13 cellular contexts compared by ENCODE assay signal in the genomic region with DNA sequence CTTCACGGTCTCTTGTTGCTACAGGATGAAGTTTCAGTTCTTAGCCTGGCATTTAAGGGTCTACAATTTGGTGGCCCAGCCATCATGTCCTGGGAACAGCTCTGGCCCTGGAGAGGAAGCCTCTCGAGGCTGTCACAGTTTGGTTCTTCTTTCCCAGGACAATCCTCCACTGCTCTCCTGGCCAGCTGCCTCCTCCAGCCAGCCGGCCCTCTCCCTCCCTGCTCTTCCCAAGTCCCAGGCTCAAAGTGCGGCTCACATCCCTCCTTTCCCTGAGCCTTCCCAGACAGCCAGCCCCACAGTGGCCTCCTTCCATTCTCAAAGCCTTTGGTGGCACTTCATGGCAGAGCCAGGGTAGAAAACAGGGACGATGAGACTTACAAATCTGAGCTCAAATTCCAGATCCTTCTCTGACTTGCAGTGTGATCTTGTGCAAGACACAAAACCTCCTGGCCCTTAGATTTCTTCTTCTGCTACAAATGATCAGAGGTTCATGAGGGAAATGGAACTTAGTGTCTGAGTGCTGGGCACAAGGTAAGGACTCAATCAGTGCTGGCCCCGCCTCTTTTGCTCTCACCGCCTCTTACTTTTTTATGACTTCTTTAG.
DNase-seq lines count a peak whose midpoint lies in the region; ATAC-seq and TF ChIP-seq lines count a peak whose summit lies in the region.
"Had no signal": no experiment of that assay in that cellular context is flagged by ENCODE, and none has a peak within 500 bp of the region (broad histone marks: within the 10 kb centered on the region; RNA-seq: fewer than 3 reads in every experiment).

No MANE protein-coding gene starts in this region.

- ATAC-seq in naive thymus-derived CD4-positive, alpha-beta T cell = no peak
- ATAC-seq in HG02870 (IDR thresholded peaks at IDR 0.05; ENCODE audit: unreplicated experiment) (no peak), GM19395 (IDR thresholded peaks at IDR 0.05; ENCODE audit: unreplicated experiment) (no peak)
- ATAC-seq: GM12878 had no signal

- H3K27ac Mint-ChIP-seq in naive thymus-derived CD4-positive, alpha-beta T cell = no peak overlapping the region
- H3K27ac Mint-ChIP-seq: activated CD4-positive, alpha-beta T cell treated with anti-CD3 and anti-CD28 coated beads for 36 hours; activated naive CD4-positive, alpha-beta T cell treated with anti-CD3 and anti-CD28 coated beads, Interleukin-2, amount 10 ng/mL, durations not matched to agents 7 days and 5 days had no signal

- H3K4me3 ChIP-seq in brain microvascular endothelial cell (ENCODE audit: low read depth, low read length) (no peak overlapping the region), right atrium auricular region (no peak overlapping the region), skin epidermis (no peak overlapping the region)
- no peak overlapping the region for H3K4me3 ChIP-seq in naive thymus-derived CD4-positive, alpha-beta T cell (ENCODE audit: low read length)
- H3K4me3 ChIP-seq: GM12878 had no signal

- peaks cover 0 to 16% of the 10 kb centered on the region in 2 donors for H3K4me1 ChIP-seq in right atrium auricular region
- H3K4me1 ChIP-seq in naive thymus-derived CD4-positive, alpha-beta T cell (ENCODE audit: control insufficient read depth in 2 of 2, insufficient read depth in 2 of 2, low read length in 2 of 2) = no peaks in the 10 kb centered on the region

- no peak overlapping the region for H3K4me3 Mint-ChIP-seq in naive thymus-derived CD4-positive, alpha-beta T cell
- H3K4me3 Mint-ChIP-seq: activated CD4-positive, alpha-beta T cell treated with anti-CD3 and anti-CD28 coated beads for 36 hours; activated naive CD4-positive, alpha-beta T cell treated with anti-CD3 and anti-CD28 coated beads, Interleukin-2, amount 10 ng/mL, durations not matched to agents 7 days and 5 days had no signal

- no peaks in the 10 kb centered on the region for H3K36me3 Mint-ChIP-seq in naive thymus-derived CD4-positive, alpha-beta T cell
- H3K36me3 Mint-ChIP-seq: activated naive CD4-positive, alpha-beta T cell treated with anti-CD3 and anti-CD28 coated beads, Interleukin-2, amount 10 ng/mL, durations not matched to agents 7 days and 5 days had no signal

- H3K27me3 ChIP-seq in brain microvascular endothelial cell (replicated peaks) (no peaks in the 10 kb centered on the region), right atrium auricular region (no peaks in the 10 kb centered on the region)
- no peaks in the 10 kb centered on the region for H3K27me3 ChIP-seq in naive thymus-derived CD4-positive, alpha-beta T cell (ENCODE audit: control insufficient read depth in 2 of 2, insufficient read depth in 2 of 2, low read length in 2 of 2)

- peak; percentile 44 for DNase-seq in GM03348 (ENCODE audit: low spot score)
- no peak for DNase-seq in brain microvascular endothelial cell
- DNase-seq in right atrium auricular region (ENCODE audit: low spot score) = no peak
- no peak for DNase-seq in NOMO-1 treated with dmso at 0.1 percent for 144 hours (lab: John Stamatoyannopoulos, UW; ENCODE audit: unreplicated experiment)
- no peak for DNase-seq in naive thymus-derived CD4-positive, alpha-beta T cell
- DNase-seq: activated naive CD4-positive, alpha-beta T cell treated with anti-CD3 and anti-CD28 coated beads, Interleukin-2, amount 10 ng/mL, durations not matched to agents 7 days and 5 days; NCI-H1930; RPMI8226 had no signal

- CTCF ChIA-PET in naive thymus-derived CD4-positive, alpha-beta T cell (lab: Charles Lee) = no interaction called here

- TF ChIP-seq CTCF in brain microvascular endothelial cell (IDR thresholded peaks at IDR 0.05; ENCODE audit: low read depth, low read length, missing control alignments) (no peak), right atrium auricular region (IDR thresholded peaks at IDR 0.05) (no peak)

- POLR2A ChIA-PET in naive thymus-derived CD4-positive, alpha-beta T cell (lab: Charles Lee) = no interaction called here

- H3K27me3 Mint-ChIP-seq in naive thymus-derived CD4-positive, alpha-beta T cell = peaks cover 0 to 42% (median 11%) of the 10 kb centered on the region in 5 donors
- H3K27me3 Mint-ChIP-seq: activated naive CD4-positive, alpha-beta T cell treated with anti-CD3 and anti-CD28 coated beads, Interleukin-2, amount 10 ng/mL, durations not matched to agents 7 days and 5 days had no signal

- H3K27ac ChIP-seq in brain microvascular endothelial cell = peak overlapping the region; percentile 98
- H3K27ac ChIP-seq in right atrium auricular region = peak overlapping the region; percentile 87 to 98
- H3K27ac ChIP-seq in skin epidermis = peak overlapping the region in 20 of 21 experiments; percentile 45 to 95 (median 86)
- no peak overlapping the region for H3K27ac ChIP-seq in naive thymus-derived CD4-positive, alpha-beta T cell (ENCODE audit: low read depth, low read length)

- no peaks in the 10 kb centered on the region for H3K36me3 ChIP-seq in brain microvascular endothelial cell (replicated peaks)
- no peaks in the 10 kb centered on the region for H3K36me3 ChIP-seq in right atrium auricular region
- no peaks in the 10 kb centered on the region for H3K36me3 ChIP-seq in naive thymus-derived CD4-positive, alpha-beta T cell (ENCODE audit: control insufficient read depth in 2 of 3, insufficient read depth in 3 of 3, low read length in 3 of 3)

- H3K9me3 ChIP-seq in right atrium auricular region = no peaks in the 10 kb centered on the region
- no peaks in the 10 kb centered on the region for H3K9me3 ChIP-seq in naive thymus-derived CD4-positive, alpha-beta T cell (ENCODE audit: control insufficient read depth in 2 of 3, low read length in 3 of 3)

- H3K4me1 Mint-ChIP-seq in naive thymus-derived CD4-positive, alpha-beta T cell = peaks cover 0 to 2% (median 0%) of the 10 kb centered on the region in 7 donors
- H3K4me1 Mint-ChIP-seq: activated CD4-positive, alpha-beta T cell treated with anti-CD3 and anti-CD28 coated beads for 36 hours; activated naive CD4-positive, alpha-beta T cell treated with anti-CD3 and anti-CD28 coated beads, Interleukin-2, amount 10 ng/mL, durations not matched to agents 7 days and 5 days had no signal

- intact Hi-C loops in naive thymus-derived CD4-positive, alpha-beta T cell (cut with micrococcal nuclease) = no loop called here

- peaks cover 0 to 6% (median 0%) of the 10 kb centered on the region in 11 donors for H3K9me3 Mint-ChIP-seq in naive thymus-derived CD4-positive, alpha-beta T cell

- in situ Hi-C loops in brain microvascular endothelial cell (cut with HindIII; ENCODE audit: low pct_ligation_motif_present, low sequenced_read_pairs) = no loop called here
